ENCODE assay signal across 13 cellular contexts in the genomic region with DNA sequence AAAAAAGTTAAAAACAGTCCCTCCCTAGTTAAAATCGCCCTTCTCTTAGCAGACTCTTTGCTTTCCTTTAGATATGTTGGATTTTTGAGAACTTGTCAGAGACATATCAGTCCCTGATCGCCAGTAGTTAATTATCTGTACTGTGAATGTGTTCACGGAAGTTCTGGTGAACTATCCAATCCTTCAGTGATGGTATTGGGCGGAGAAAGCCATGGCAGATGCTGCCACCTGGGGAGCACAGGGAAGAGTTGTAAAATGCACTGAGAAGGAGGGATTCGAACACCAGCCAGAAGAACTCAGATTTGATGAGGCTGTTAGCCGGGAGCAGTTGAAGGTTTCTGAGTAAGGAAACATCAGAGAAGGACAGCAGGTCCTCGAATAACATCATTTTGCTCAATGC.
"Had no signal": no experiment of that assay in that cellular context is flagged by ENCODE, and none has a peak within 500 bp of the region (broad histone marks: within the 10 kb centered on the region; RNA-seq: fewer than 3 reads in every experiment).

No MANE protein-coding gene starts in this region.

- H3K4me3 ChIP-seq: dorsolateral prefrontal cortex, heart left ventricle, ovary, thoracic aorta had no signal

- H3K27ac Mint-ChIP-seq: activated CD8-positive, alpha-beta T cell treated with anti-CD3 and anti-CD28 coated beads for 36 hours; activated T-cell treated with anti-CD3 and anti-CD28 coated beads, Interleukin-2, amount 50 U/mL, for 72 hours; nephron had no signal

- H3K27me3 Mint-ChIP-seq: activated CD8-positive, alpha-beta T cell treated with anti-CD3 and anti-CD28 coated beads for 36 hours; stimulated activated naive CD8-positive, alpha-beta T cell treated with anti-CD3 and anti-CD28 coated beads, Interleukin-15, amount 100 ng/mL, for 72 hours had no signal

- DNase-seq: activated CD8-positive, alpha-beta memory T cell treated with anti-CD3 and anti-CD28 coated beads, Interleukin-2, amount 50 U/mL, for 4 hours; activated CD8-positive, alpha-beta T cell treated with anti-CD3 and anti-CD28 coated beads for 36 hours; activated T-cell treated with anti-CD3 and anti-CD28 coated beads, Interleukin-2, amount 50 U/mL, for 72 hours; aorta; dorsolateral prefrontal cortex; heart left ventricle; ovary; stimulated activated CD4-positive, alpha-beta T cell treated with anti-CD3 and anti-CD28 coated beads, Interleukin-4, amount 100 ng/mL, for 1 hour; stimulated activated CD8-positive, alpha-beta memory T cell treated with anti-CD3 and anti-CD28 coated beads, Interleukin-4, amount 100 ng/mL, for 48 hours; stimulated activated naive CD8-positive, alpha-beta T cell treated with anti-CD3 and anti-CD28 coated beads, Interleukin-15, amount 100 ng/mL, for 72 hours; T-helper 2 cell had no signal

- H3K4me3 Mint-ChIP-seq: activated CD8-positive, alpha-beta T cell treated with anti-CD3 and anti-CD28 coated beads for 36 hours; activated T-cell treated with anti-CD3 and anti-CD28 coated beads, Interleukin-2, amount 50 U/mL, for 72 hours; nephron; stimulated activated naive CD8-positive, alpha-beta T cell treated with anti-CD3 and anti-CD28 coated beads, Interleukin-15, amount 100 ng/mL, for 72 hours had no signal

- H3K9me3 Mint-ChIP-seq: activated CD8-positive, alpha-beta T cell treated with anti-CD3 and anti-CD28 coated beads for 36 hours; activated T-cell treated with anti-CD3 and anti-CD28 coated beads, Interleukin-2, amount 50 U/mL, for 72 hours; nephron; stimulated activated naive CD8-positive, alpha-beta T cell treated with anti-CD3 and anti-CD28 coated beads, Interleukin-15, amount 100 ng/mL, for 72 hours had no signal

- ATAC-seq: activated CD8-positive, alpha-beta T cell treated with anti-CD3 and anti-CD28 coated beads for 36 hours; activated T-cell treated with anti-CD3 and anti-CD28 coated beads, Interleukin-2, amount 50 U/mL, for 72 hours; stimulated activated naive CD8-positive, alpha-beta T cell treated with anti-CD3 and anti-CD28 coated beads, Interleukin-15, amount 100 ng/mL, for 72 hours had no signal

- H3K4me1 Mint-ChIP-seq: nephron had no signal

- H3K27ac ChIP-seq: dorsolateral prefrontal cortex, heart left ventricle, ovary, thoracic aorta had no signal

- H3K9me3 ChIP-seq: heart left ventricle, ovary, thoracic aorta had no signal

- H3K27me3 ChIP-seq: dorsolateral prefrontal cortex, heart left ventricle, ovary had no signal

- H3K36me3 ChIP-seq: ovary, thoracic aorta had no signal
